In genomic region chr3:3600665-3601340, GRCh38 we compare ENCODE assay signal across 19 cellular contexts.
"Had no signal": no experiment of that assay in that cellular context is flagged by ENCODE, and none has a peak within 500 bp of the region (broad histone marks: within the 10 kb centered on the region; RNA-seq: fewer than 3 reads in every experiment).

No MANE protein-coding gene starts in this region.

- H3K79me2 ChIP-seq: hepatocyte had no signal

- H3K27ac ChIP-seq: coronary artery, foreskin keratinocyte, hepatocyte, neutrophil, spleen, thoracic aorta, transverse colon had no signal

- H3K4me1 Mint-ChIP-seq: stimulated activated naive B cell treated with anti-CD40 and anti-IgM and Interleukin-4, amounts not matched to agents 10 μg/mL and 1 μg/mL and 100 μg/mL, for 72 hours; stimulated activated naive CD8-positive, alpha-beta T cell treated with anti-CD3 and anti-CD28 coated beads, Interleukin-15, amount 100 ng/mL, for 72 hours had no signal

- H3K4me1 ChIP-seq: foreskin keratinocyte, spleen, transverse colon had no signal

- H3K27me3 Mint-ChIP-seq: stimulated activated naive B cell treated with anti-CD40 and anti-IgM and Interleukin-4, amounts not matched to agents 10 μg/mL and 1 μg/mL and 100 μg/mL, for 72 hours; stimulated activated naive CD8-positive, alpha-beta T cell treated with anti-CD3 and anti-CD28 coated beads, Interleukin-15, amount 100 ng/mL, for 72 hours had no signal

- H3K4me3 Mint-ChIP-seq: endodermal cell; natural killer cell treated with Interleukin-12 subunit alpha and Interleukin-12 subunit beta and Interleukin-15 and Interleukin-18, amount 100 ng/mL, for 72 hours; stimulated activated naive B cell treated with anti-CD40 and anti-IgM and Interleukin-4, amounts not matched to agents 10 μg/mL and 1 μg/mL and 100 μg/mL, for 72 hours; stimulated activated naive CD8-positive, alpha-beta T cell treated with anti-CD3 and anti-CD28 coated beads, Interleukin-15, amount 100 ng/mL, for 72 hours had no signal

- H3K27me3 ChIP-seq: foreskin keratinocyte, hepatocyte, neutrophil, spleen, transverse colon had no signal

- H3K9me3 ChIP-seq: neutrophil, spleen, thoracic aorta, transverse colon had no signal

- H3K36me3 ChIP-seq: neutrophil, spleen, thoracic aorta, transverse colon had no signal

- DNase-seq: effector CD4-positive, alpha-beta T cell; endodermal cell; erythroblast; foreskin keratinocyte; head of caudate nucleus; kidney glomerular epithelial cell; posterior cingulate gyrus; spleen; stimulated activated CD4-positive, alpha-beta T cell treated with anti-CD3 and anti-CD28 coated beads, Interleukin-15, amount 100 ng/mL, for 24 hours; stimulated activated CD4-positive, alpha-beta T cell treated with anti-CD3 and anti-CD28 coated beads, Interleukin-1b, Interleukin-23, amount 100 ng/mL, for 48 hours; stimulated activated CD4-positive, alpha-beta T cell treated with anti-CD3 and anti-CD28 coated beads, Interleukin-4, amount 100 ng/mL, for 4 hours; stimulated activated naive B cell treated with anti-CD40 and anti-IgM and Interleukin-4, amounts not matched to agents 10 μg/mL and 1 μg/mL and 100 μg/mL, for 72 hours; stimulated activated naive CD8-positive, alpha-beta T cell treated with anti-CD3 and anti-CD28 coated beads, Interleukin-15, amount 100 ng/mL, for 72 hours; transverse colon had no signal

- H3K4me2 ChIP-seq: hepatocyte had no signal

- H3K9me3 Mint-ChIP-seq: endodermal cell; stimulated activated naive CD8-positive, alpha-beta T cell treated with anti-CD3 and anti-CD28 coated beads, Interleukin-15, amount 100 ng/mL, for 72 hours had no signal

- H3K36me3 Mint-ChIP-seq: natural killer cell treated with Interleukin-12 subunit alpha and Interleukin-12 subunit beta and Interleukin-15 and Interleukin-18, amount 100 ng/mL, for 72 hours; stimulated activated naive B cell treated with anti-CD40 and anti-IgM and Interleukin-4, amounts not matched to agents 10 μg/mL and 1 μg/mL and 100 μg/mL, for 72 hours had no signal

- H2AFZ ChIP-seq: hepatocyte had no signal

- H3K27ac Mint-ChIP-seq: endodermal cell; natural killer cell treated with Interleukin-12 subunit alpha and Interleukin-12 subunit beta and Interleukin-15 and Interleukin-18, amount 100 ng/mL, for 72 hours; stimulated activated naive B cell treated with anti-CD40 and anti-IgM and Interleukin-4, amounts not matched to agents 10 μg/mL and 1 μg/mL and 100 μg/mL, for 72 hours; stimulated activated naive CD8-positive, alpha-beta T cell treated with anti-CD3 and anti-CD28 coated beads, Interleukin-15, amount 100 ng/mL, for 72 hours had no signal

- H3K4me3 ChIP-seq: coronary artery, hepatocyte, spleen, thoracic aorta, transverse colon had no signal
